ENCODE assay signal across 13 cellular contexts in the genomic region with DNA sequence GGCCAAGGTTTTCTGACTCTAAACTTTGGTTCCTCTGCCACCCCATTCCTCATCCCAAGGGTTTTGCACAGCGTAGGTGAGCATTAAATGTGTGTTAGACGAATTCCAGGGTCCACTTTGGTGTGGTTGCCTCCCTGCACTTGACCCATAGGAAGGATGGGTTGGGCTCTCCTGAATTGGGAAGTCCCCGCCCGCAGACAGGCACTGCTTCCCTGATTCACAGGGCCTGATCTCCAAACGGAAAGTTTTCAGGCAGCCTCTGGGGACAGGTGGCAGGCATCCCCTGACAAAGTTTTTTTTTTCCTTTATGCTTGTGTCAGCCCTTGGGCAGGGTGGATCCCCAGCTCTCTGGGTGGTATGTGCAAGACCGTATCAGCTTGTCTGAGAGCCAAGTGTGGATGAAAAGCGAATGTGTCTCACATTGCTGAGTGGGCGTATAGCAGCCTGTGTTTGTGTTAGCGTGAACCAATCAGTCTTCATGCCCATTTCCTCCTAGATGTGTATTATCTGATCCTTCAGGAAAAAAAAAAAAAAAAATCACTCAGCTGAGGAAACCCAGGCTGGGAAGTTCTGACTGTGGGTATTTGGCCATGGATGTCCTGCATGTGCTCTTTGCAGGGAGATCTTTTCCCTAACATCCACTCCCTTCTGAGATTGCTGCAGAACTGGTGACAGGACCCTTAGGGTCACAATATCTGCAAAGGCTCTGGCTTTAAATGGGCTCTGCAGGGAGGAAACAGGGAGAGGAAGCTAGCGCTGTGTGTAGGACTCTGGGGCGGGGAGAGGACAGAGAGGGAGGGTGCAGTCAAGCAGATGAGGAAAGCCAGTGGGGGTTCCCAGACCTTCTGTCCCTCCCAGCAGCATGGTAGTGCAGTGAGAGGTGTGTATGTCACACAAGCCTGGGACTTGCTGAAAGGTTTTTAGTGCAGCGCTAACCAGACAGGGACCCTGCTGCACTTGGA. TPM values are rescaled to one million over a fixed set of nuclear protein-coding genes. Genes with fewer than 3 reads are reported as not detected.
A peak's percentile ranks its signal among the peaks of the same experiment; 100 is the strongest.
DNase-seq lines count a peak whose midpoint lies in the region; ATAC-seq and TF ChIP-seq lines count a peak whose summit lies in the region.
"Had no signal": no experiment of that assay in that cellular context is flagged by ENCODE, and none has a peak within 500 bp of the region (broad histone marks: within the 10 kb centered on the region; RNA-seq: fewer than 3 reads in every experiment).

No MANE protein-coding gene starts in this region.

- TF ChIP-seq CTCF in HEK293 (tag by site-specific recombination; IDR thresholded peaks at IDR 0.05): no peak
- no peak for TF ChIP-seq CTCF in lung (IDR thresholded peaks at IDR 0.05; ENCODE audit: control extremely low read depth, extremely low read depth)
- no peak for TF ChIP-seq CTCF in WERI-Rb-1 (IDR thresholded peaks at IDR 0.05; ENCODE audit: low read depth, low read length)

- POLR2A ChIA-PET in HEK293 (lab: Yijun Ruan, JAX): interaction anchor here (0.6 to 1.1 kb wide), 3 partner anchors 11 to 1639 kb away, joined by 3 read pairs; no protein-coding TSS in a partner anchor

- H3K27ac Mint-ChIP-seq in activated naive CD4-positive, alpha-beta T cell treated with anti-CD3 and anti-CD28 coated beads, Interleukin-2, amount 50 U/mL, for 72 hours: no peak overlapping the region

- H3K4me3 ChIP-seq in HEK293 (ENCODE audit: low read depth, low read length): no peak overlapping the region
- H3K4me3 ChIP-seq in SJCRH30: no peak overlapping the region
- H3K4me3 ChIP-seq in lung: no peak overlapping the region
- no peak overlapping the region for H3K4me3 ChIP-seq in WERI-Rb-1 (ENCODE audit: low read depth, low read length)
- H3K4me3 ChIP-seq: stomach had no signal

- H3K9me3 ChIP-seq in HEK293 (ENCODE audit: control insufficient read depth, insufficient read depth, low read depth, low read length) (no peaks in the 10 kb centered on the region), SJCRH30 (replicated peaks) (no peaks in the 10 kb centered on the region), lung (ENCODE audit: control insufficient read depth in 2 of 2, insufficient read depth in 1 of 2, low read length in 1 of 2) (peaks cover 0 to 7% of the 10 kb centered on the region in 2 donors), WERI-Rb-1 (ENCODE audit: severe bottlenecking) (no peaks in the 10 kb centered on the region)
- H3K9me3 ChIP-seq: stomach had no signal

- peak overlapping the region; percentile 17; the same call in 1 of the 2 replicates for H3K27ac ChIP-seq in HEK293 (ENCODE audit: extremely low read depth, low read depth, low read length)
- H3K27ac ChIP-seq in SJCRH30: no peak overlapping the region
- no peak overlapping the region for H3K27ac ChIP-seq in lung (ENCODE audit: low read depth in 1 of 2, low read length in 1 of 2)
- no peak overlapping the region for H3K27ac ChIP-seq in WERI-Rb-1
- H3K27ac ChIP-seq: stomach had no signal

- H3K36me3 ChIP-seq in HEK293 (ENCODE audit: control insufficient read depth in 2 of 2, insufficient read depth in 1 of 2, low read length in 2 of 2) (no peaks in the 10 kb centered on the region), SJCRH30 (no peaks in the 10 kb centered on the region), lung (ENCODE audit: control insufficient read depth in 2 of 2, insufficient read depth in 2 of 2, low read length in 2 of 2) (no peaks in the 10 kb centered on the region), WERI-Rb-1 (no peaks in the 10 kb centered on the region)
- H3K36me3 ChIP-seq: stomach had no signal

- CTCF ChIA-PET in HEK293 (lab: Yijun Ruan, JAX): interaction anchor here (0.6 to 2.8 kb wide), 3 partner anchors 21 to 41 kb away, joined by 3 to 7 read pairs (median 4); partner anchors contain the start of gene TRABD2B

- no peaks in the 10 kb centered on the region for H3K36me3 Mint-ChIP-seq in activated naive CD4-positive, alpha-beta T cell treated with anti-CD3 and anti-CD28 coated beads, Interleukin-2, amount 50 U/mL, for 72 hours

- DNase-seq in SJCRH30 (peak; percentile 82 to 91), lung (ENCODE audit: low spot score) (no peak), WERI-Rb-1 (no peak), occipital lobe (lab: John Stamatoyannopoulos, UW) (no peak), AG20443 (ENCODE audit: low spot score) (no peak)
- no peak for DNase-seq in activated naive CD4-positive, alpha-beta T cell treated with anti-CD3 and anti-CD28 coated beads, Interleukin-2, amount 50 U/mL, for 72 hours (ENCODE audit: low spot score in 2 of 2)
- DNase-seq: activated CD8-positive, alpha-beta memory T cell treated with anti-CD3 and anti-CD28 coated beads for 24 hours; midbrain; NCI-H1092; stimulated activated CD4-positive, alpha-beta T cell treated with anti-CD3 and anti-CD28 coated beads, Interleukin-15, amount 100 ng/mL, for 24 hours; stomach had no signal

- peaks cover 18% of the 10 kb centered on the region for H3K4me1 ChIP-seq in HEK293 (ENCODE audit: control insufficient read depth, insufficient read depth, low read length)
- H3K4me1 ChIP-seq in SJCRH30: peaks cover 35% of the 10 kb centered on the region
- peaks cover 0 to 8% of the 10 kb centered on the region in 2 donors for H3K4me1 ChIP-seq in lung (ENCODE audit: control insufficient read depth in 2 of 2, insufficient read depth in 2 of 2, low read length in 2 of 2)

- ATAC-seq in GM18502 (IDR thresholded peaks at IDR 0.05; ENCODE audit: poor library complexity, unreplicated experiment) (peak; percentile 84), lung (ENCODE audit: insufficient read depth, low FRiP score) (peak; percentile 5)
- no peak for ATAC-seq in activated naive CD4-positive, alpha-beta T cell treated with anti-CD3 and anti-CD28 coated beads, Interleukin-2, amount 50 U/mL, for 72 hours

- H3K9me3 Mint-ChIP-seq in activated naive CD4-positive, alpha-beta T cell treated with anti-CD3 and anti-CD28 coated beads, Interleukin-2, amount 50 U/mL, for 72 hours: no peaks in the 10 kb centered on the region

- no peaks in the 10 kb centered on the region for H3K27me3 ChIP-seq in SJCRH30
- no peaks in the 10 kb centered on the region for H3K27me3 ChIP-seq in lung (ENCODE audit: control insufficient read depth, insufficient read depth)
- H3K27me3 ChIP-seq in WERI-Rb-1 (ENCODE audit: insufficient read depth, low read depth, severe bottlenecking): no peaks in the 10 kb centered on the region

- 46 to 55% methylated on average over 12 of the region's 12 CpGs for WGBS in lung, 2 donors

TF ChIP-seq in HEK293, 187 proteins besides CTCF, POLR2A, EP300 and RAD21 (continues in another document):
- TF ChIP-seq ZNF175 (tag by site-specific recombination; IDR thresholded peaks at IDR 0.05) (no peak), ZNF138 (tag by site-specific recombination; IDR thresholded peaks at IDR 0.05; ENCODE audit: borderline replicate concordance) (no peak), ZNF513 (tag by site-specific recombination; IDR thresholded peaks at IDR 0.05) (no peak), ZNF510 (tag by site-specific recombination; IDR thresholded peaks at IDR 0.05; ENCODE audit: insufficient replicate concordance) (no peak), ZFHX2 (tag by site-specific recombination; conservative IDR thresholded peaks at IDR 0.05) (peak; percentile 82), ZBTB17 (tag by site-specific recombination; IDR thresholded peaks at IDR 0.05) (0 out of 2 replicates have a peak, but pooled peaks have one; percentile 21), KLF17 (tag by site-specific recombination; IDR thresholded peaks at IDR 0.05) (peak; percentile 52; the same call in 1 of the 2 replicates), KLF1 (tag by site-specific recombination; IDR thresholded peaks at IDR 0.05) (peak; percentile 89), GLIS1 (tag by site-specific recombination; IDR thresholded peaks at IDR 0.05) (peak; percentile 67), ZIC2 (tag by site-specific recombination; IDR thresholded peaks at IDR 0.05) (peak; percentile 79), GLI2 (tag by site-specific recombination; IDR thresholded peaks at IDR 0.05; ENCODE audit: borderline replicate concordance, low read depth) (no peak)
- TF ChIP-seq, protein P1, sequence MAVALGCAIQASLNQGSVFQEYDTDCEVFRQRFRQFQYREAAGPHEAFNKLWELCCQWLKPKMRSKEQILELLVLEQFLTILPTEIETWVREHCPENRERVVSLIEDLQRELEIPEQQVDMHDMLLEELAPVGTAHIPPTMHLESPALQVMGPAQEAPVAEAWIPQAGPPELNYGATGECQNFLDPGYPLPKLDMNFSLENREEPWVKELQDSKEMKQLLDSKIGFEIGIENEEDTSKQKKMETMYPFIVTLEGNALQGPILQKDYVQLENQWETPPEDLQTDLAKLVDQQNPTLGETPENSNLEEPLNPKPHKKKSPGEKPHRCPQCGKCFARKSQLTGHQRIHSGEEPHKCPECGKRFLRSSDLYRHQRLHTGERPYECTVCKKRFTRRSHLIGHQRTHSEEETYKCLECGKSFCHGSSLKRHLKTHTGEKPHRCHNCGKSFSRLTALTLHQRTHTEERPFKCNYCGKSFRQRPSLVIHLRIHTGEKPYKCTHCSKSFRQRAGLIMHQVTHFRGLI (tag by site-specific recombination; IDR thresholded peaks at IDR 0.05): peak; percentile 63

RNA-seq across cellular contexts. Expression of gene TRABD2B, which starts 42.2 kb away (rescaled TPM):
- 1.1 and 1.3 TPM in 2 replicates for total RNA-seq in SJCRH30 (2014; rRNA removed; shearing (Covaris generic))
- total RNA-seq in lung (1 to 10 TPM in 1 of 2 donors, under 1 TPM in 1; 0.46 to 1.9 TPM), occipital lobe (under 0.01 TPM)
- under 1 TPM; 0.37 to 0.82 TPM for polyA plus RNA-seq in lung
- not detected for total RNA-seq in activated naive CD4-positive, alpha-beta T cell treated with anti-CD3 and anti-CD28 coated beads, Interleukin-2, amount 50 U/mL, for 72 hours

Comparison
In these comparisons a context has a peak if more than half of its experiments do, and no peak if none do; other contexts are left out.
1. ATAC-seq: peak in GM18502 (single experiment) and lung (single experiment); none in activated naive CD4-positive, alpha-beta T cell treated with anti-CD3 and anti-CD28 coated beads, Interleukin-2, amount 50 U/mL, for 72 hours (0 of 2).
2. DNase-seq: peak in SJCRH30 (2 of 2); none in lung (single experiment), WERI-Rb-1 (single experiment), occipital lobe (single experiment), activated naive CD4-positive, alpha-beta T cell treated with anti-CD3 and anti-CD28 coated beads, Interleukin-2, amount 50 U/mL, for 72 hours (0 of 2) and AG20443 (single experiment).